ENCODE assay signal across 1 cellular context in the genomic region with DNA sequence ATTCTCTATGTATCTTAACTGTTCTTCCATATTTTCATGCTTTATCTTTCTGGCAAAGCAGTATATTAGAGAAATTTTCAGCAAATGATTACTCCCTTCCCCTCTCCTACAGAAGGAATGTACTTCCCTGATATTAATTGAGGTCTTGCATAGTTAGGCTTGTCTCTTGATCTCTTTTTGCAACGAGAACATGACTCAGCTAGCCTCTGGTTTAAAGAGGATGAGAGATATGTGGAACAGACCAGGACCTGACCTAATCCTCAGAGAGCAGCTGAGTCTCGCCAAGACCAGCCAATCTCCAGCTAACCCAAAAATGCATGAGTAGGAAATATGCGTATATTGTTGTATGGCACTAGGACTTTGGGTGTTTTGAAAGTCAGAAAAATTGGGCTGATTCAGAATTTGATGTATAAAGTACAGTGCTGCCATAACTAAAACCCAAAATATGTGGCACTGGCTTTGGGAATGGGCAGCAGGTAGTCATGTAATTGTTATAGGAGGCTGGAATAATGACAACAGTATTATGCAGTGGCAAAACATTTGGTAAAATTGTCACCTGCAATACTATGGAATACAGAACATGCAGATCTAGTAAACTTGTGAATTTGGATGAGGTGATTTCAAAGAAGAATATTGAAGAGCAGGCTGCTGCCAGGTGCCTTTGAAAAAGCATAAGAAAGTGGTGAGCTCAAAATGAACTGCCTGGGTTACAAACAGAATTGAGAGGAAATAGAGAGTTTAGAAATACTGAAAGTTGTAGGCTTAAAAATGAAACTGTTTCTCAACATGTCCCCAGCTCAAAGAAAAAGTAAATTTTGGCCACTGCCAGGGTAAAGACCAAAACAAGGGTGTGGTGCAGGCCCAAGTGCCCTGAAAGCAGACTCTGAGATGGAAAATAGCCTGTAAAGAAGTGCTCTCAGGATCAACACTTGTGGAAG.
A peak's percentile ranks its signal among the peaks of the same experiment; 100 is the strongest.
TF ChIP-seq lines count a peak whose summit lies in the region.

No MANE protein-coding gene starts in this region.

TF ChIP-seq in GM12878, 131 proteins besides CTCF, POLR2A, EP300 and RAD21 (continued from another document):
- TF ChIP-seq, protein P1, sequence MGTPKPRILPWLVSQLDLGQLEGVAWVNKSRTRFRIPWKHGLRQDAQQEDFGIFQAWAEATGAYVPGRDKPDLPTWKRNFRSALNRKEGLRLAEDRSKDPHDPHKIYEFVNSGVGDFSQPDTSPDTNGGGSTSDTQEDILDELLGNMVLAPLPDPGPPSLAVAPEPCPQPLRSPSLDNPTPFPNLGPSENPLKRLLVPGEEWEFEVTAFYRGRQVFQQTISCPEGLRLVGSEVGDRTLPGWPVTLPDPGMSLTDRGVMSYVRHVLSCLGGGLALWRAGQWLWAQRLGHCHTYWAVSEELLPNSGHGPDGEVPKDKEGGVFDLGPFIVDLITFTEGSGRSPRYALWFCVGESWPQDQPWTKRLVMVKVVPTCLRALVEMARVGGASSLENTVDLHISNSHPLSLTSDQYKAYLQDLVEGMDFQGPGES (IDR thresholded peaks at IDR 0.05), result no peak
- peak; percentile 37; the same call in 1 of the 2 replicates for TF ChIP-seq JUNB (IDR thresholded peaks at IDR 0.05)
- no peak for TF ChIP-seq FOS (IDR thresholded peaks at IDR 0.05; ENCODE audit: borderline replicate concordance, extremely low read depth, insufficient read length)
- TF ChIP-seq WRNIP1 (IDR thresholded peaks at IDR 0.05; ENCODE audit: borderline replicate concordance, low read depth, low read length), result no peak
- TF ChIP-seq CREB1 (IDR thresholded peaks at IDR 0.05; ENCODE audit: low read depth), result no peak
- no peak for TF ChIP-seq IKZF1 (conservative IDR thresholded peaks at IDR 0.05)
- TF ChIP-seq TAF1 (IDR thresholded peaks at IDR 0.05; ENCODE audit: borderline replicate concordance, low read depth, low read length), result no peak
- TF ChIP-seq, protein P2, sequence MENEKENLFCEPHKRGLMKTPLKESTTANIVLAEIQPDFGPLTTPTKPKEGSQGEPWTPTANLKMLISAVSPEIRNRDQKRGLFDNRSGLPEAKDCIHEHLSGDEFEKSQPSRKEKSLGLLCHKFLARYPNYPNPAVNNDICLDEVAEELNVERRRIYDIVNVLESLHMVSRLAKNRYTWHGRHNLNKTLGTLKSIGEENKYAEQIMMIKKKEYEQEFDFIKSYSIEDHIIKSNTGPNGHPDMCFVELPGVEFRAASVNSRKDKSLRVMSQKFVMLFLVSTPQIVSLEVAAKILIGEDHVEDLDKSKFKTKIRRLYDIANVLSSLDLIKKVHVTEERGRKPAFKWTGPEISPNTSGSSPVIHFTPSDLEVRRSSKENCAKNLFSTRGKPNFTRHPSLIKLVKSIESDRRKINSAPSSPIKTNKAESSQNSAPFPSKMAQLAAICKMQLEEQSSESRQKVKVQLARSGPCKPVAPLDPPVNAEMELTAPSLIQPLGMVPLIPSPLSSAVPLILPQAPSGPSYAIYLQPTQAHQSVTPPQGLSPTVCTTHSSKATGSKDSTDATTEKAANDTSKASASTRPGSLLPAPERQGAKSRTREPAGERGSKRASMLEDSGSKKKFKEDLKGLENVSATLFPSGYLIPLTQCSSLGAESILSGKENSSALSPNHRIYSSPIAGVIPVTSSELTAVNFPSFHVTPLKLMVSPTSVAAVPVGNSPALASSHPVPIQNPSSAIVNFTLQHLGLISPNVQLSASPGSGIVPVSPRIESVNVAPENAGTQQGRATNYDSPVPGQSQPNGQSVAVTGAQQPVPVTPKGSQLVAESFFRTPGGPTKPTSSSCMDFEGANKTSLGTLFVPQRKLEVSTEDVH (IDR thresholded peaks at IDR 0.05; ENCODE audit: low read depth, partially characterized antibody), result no peak
- no peak for TF ChIP-seq ZNF622 (IDR thresholded peaks at IDR 0.05)
- TF ChIP-seq, protein P3, sequence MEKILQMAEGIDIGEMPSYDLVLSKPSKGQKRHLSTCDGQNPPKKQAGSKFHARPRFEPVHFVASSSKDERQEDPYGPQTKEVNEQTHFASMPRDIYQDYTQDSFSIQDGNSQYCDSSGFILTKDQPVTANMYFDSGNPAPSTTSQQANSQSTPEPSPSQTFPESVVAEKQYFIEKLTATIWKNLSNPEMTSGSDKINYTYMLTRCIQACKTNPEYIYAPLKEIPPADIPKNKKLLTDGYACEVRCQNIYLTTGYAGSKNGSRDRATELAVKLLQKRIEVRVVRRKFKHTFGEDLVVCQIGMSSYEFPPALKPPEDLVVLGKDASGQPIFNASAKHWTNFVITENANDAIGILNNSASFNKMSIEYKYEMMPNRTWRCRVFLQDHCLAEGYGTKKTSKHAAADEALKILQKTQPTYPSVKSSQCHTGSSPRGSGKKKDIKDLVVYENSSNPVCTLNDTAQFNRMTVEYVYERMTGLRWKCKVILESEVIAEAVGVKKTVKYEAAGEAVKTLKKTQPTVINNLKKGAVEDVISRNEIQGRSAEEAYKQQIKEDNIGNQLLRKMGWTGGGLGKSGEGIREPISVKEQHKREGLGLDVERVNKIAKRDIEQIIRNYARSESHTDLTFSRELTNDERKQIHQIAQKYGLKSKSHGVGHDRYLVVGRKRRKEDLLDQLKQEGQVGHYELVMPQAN (conservative IDR thresholded peaks at IDR 0.05), result no peak
- no peak for TF ChIP-seq POLR2AphosphoS5 (IDR thresholded peaks at IDR 0.05; ENCODE audit: low read length)
- TF ChIP-seq MTA3 (IDR thresholded peaks at IDR 0.05; ENCODE audit: borderline replicate concordance, low read length), result 0 out of 2 replicates have a peak, but pooled peaks have one; percentile 34
